8 cellular contexts compared by ENCODE assay signal in the genomic region with DNA sequence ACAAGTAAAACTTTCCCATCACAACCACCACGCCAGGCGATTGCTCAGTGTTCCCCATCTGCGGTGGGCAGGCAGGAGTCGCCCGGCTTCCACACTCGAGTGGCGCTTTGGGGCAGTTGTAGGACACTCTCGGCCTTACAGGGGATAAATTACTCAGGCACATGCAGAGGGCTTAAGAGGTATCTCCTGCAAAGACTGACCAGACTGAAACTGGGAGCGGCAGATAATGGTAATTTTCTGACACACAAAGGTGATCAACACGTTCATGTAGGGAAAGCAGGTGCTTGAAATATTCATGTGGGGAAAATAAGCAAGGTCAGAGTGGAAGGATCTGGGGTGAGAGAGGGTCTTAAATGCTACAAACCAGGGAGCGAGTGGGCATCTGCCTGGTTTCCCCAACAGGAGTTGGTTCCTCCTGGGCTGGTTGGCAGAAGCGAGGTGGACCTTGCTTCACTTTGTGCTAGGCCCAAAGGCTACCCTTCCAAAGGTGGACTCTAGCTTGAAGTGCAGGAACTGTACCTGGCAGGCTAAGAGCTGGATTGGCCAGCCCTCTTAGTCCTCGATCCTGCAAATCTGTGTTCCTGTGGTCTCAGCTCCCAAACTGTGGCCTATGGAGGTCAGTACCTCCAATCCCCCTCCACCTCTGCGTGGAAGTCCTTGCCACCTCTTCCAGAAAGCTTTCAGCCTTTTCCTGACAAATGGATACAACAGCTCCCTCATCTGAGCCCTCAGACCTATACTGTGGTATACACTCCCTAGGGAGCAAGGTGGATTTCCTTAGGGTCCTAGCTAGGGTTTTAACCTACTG. TPM values are rescaled to one million over a fixed set of nuclear protein-coding genes. Genes with fewer than 3 reads are reported as not detected.
A peak's percentile ranks its signal among the peaks of the same experiment; 100 is the strongest.
DNase-seq lines count a peak whose midpoint lies in the region; ATAC-seq and TF ChIP-seq lines count a peak whose summit lies in the region.

No MANE protein-coding gene starts in this region.

- H3K4me1 Mint-ChIP-seq in activated T-cell treated with anti-CD3 and anti-CD28 coated beads, Interleukin-2, amount 50 U/mL, for 24 hours (ENCODE audit: low read depth), result peaks cover 66% of the 10 kb centered on the region
- peaks cover 42% of the 10 kb centered on the region for H3K4me1 Mint-ChIP-seq in activated naive CD8-positive, alpha-beta T cell treated with anti-CD3 and anti-CD28 coated beads for 36 hours

- peaks cover 20 to 52% of the 10 kb centered on the region in 2 donors for H3K4me1 ChIP-seq in left lung
- peaks cover 9 to 13% of the 10 kb centered on the region in 2 donors for H3K4me1 ChIP-seq in thoracic aorta (ENCODE audit: control insufficient read depth in 1 of 2, low read depth in 2 of 2)

- H3K27me3 ChIP-seq in left lung (no peaks in the 10 kb centered on the region), thoracic aorta (replicated peaks; ENCODE audit: insufficient read depth) (no peaks in the 10 kb centered on the region)

- peak overlapping the region; percentile 86 for H3K27ac Mint-ChIP-seq in activated T-cell treated with anti-CD3 and anti-CD28 coated beads, Interleukin-2, amount 50 U/mL, for 24 hours
- peak overlapping the region; percentile 62 for H3K27ac Mint-ChIP-seq in activated naive CD8-positive, alpha-beta T cell treated with anti-CD3 and anti-CD28 coated beads for 36 hours

- H3K27ac ChIP-seq in left lung (peak overlapping the region; percentile 72 to 75), thoracic aorta (peak overlapping the region; percentile 60 to 70)

- H3K4me3 Mint-ChIP-seq in activated T-cell treated with anti-CD3 and anti-CD28 coated beads, Interleukin-2, amount 50 U/mL, for 24 hours, result peak overlapping the region; percentile 74
- H3K4me3 Mint-ChIP-seq in activated naive CD8-positive, alpha-beta T cell treated with anti-CD3 and anti-CD28 coated beads for 36 hours, result peak overlapping the region; percentile 69

- H3K36me3 Mint-ChIP-seq in activated T-cell treated with anti-CD3 and anti-CD28 coated beads, Interleukin-2, amount 50 U/mL, for 24 hours (ENCODE audit: low read depth), result peaks cover 60% of the 10 kb centered on the region
- peaks cover 33% of the 10 kb centered on the region for H3K36me3 Mint-ChIP-seq in activated naive CD8-positive, alpha-beta T cell treated with anti-CD3 and anti-CD28 coated beads for 36 hours

- DNase-seq in activated T-cell treated with anti-CD3 and anti-CD28 coated beads, Interleukin-2, amount 50 U/mL, for 24 hours, result peak; percentile 70
- DNase-seq in activated T-cell treated with anti-CD3 and anti-CD28 coated beads, Interleukin-2, amount 50 U/mL, for 1 hour, result no peak
- no peak for DNase-seq in activated naive CD8-positive, alpha-beta T cell treated with anti-CD3 and anti-CD28 coated beads for 36 hours
- DNase-seq in left lung (no peak), thoracic aorta (ENCODE audit: low spot score) (no peak), HuH-7.5 (ENCODE audit: low spot score) (no peak), NCI-H2171 (lab: John Stamatoyannopoulos, UW) (no peak), posterior cingulate gyrus (no peak)

- no peaks in the 10 kb centered on the region for H3K9me3 Mint-ChIP-seq in activated T-cell treated with anti-CD3 and anti-CD28 coated beads, Interleukin-2, amount 50 U/mL, for 24 hours
- no peaks in the 10 kb centered on the region for H3K9me3 Mint-ChIP-seq in activated naive CD8-positive, alpha-beta T cell treated with anti-CD3 and anti-CD28 coated beads for 36 hours

- H3K4me3 ChIP-seq in left lung (peak overlapping the region; percentile 52 to 54), thoracic aorta (peak overlapping the region; percentile 88)

- ATAC-seq in left lung (no peak), thoracic aorta (ENCODE audit: insufficient number of reproducible peaks, low FRiP score, low read depth) (peak; percentile 45)

- H3K36me3 ChIP-seq in left lung (peaks cover 0 to 39% of the 10 kb centered on the region in 2 donors), thoracic aorta (peaks cover 3% of the 10 kb centered on the region)

- no peak for TF ChIP-seq CTCF in left lung (IDR thresholded peaks at IDR 0.05)
- TF ChIP-seq CTCF in thoracic aorta (IDR thresholded peaks at IDR 0.05), result no peak

- H3K9me3 ChIP-seq in left lung, result no peaks in the 10 kb centered on the region
- H3K9me3 ChIP-seq in thoracic aorta, result no peaks in the 10 kb centered on the region

- H3K27me3 Mint-ChIP-seq in activated T-cell treated with anti-CD3 and anti-CD28 coated beads, Interleukin-2, amount 50 U/mL, for 24 hours, result no peaks in the 10 kb centered on the region
- H3K27me3 Mint-ChIP-seq in activated naive CD8-positive, alpha-beta T cell treated with anti-CD3 and anti-CD28 coated beads for 36 hours, result no peaks in the 10 kb centered on the region

- intact Hi-C loops in left lung (cut with DNase I) (no loop called here), posterior cingulate gyrus (cut with DNase I) (no loop called here)

RNA-seq across cellular contexts. Expression of gene PLAGL2, which starts 16.7 kb away (rescaled TPM):
- total RNA-seq in activated naive CD8-positive, alpha-beta T cell treated with anti-CD3 and anti-CD28 coated beads for 36 hours, result 10 to 100 TPM; 86.9 to 87.2 TPM
- total RNA-seq in left lung, result 10 to 100 TPM; 12.6 to 14.5 TPM
- total RNA-seq in thoracic aorta, result 1 to 10 TPM; 3.8 to 7.5 TPM

RNA-seq across cellular contexts. Expression of gene POFUT1, which starts 16.9 kb away (rescaled TPM):
- 10 to 100 TPM; 64.0 to 65.7 TPM for total RNA-seq in activated naive CD8-positive, alpha-beta T cell treated with anti-CD3 and anti-CD28 coated beads for 36 hours
- 10 to 100 TPM; 29.2 to 36.2 TPM for total RNA-seq in left lung
- total RNA-seq in thoracic aorta, result 10 to 100 TPM; 30.8 to 37.1 TPM

Comparison
In these comparisons a context has a peak if more than half of its experiments do, and no peak if none do; other contexts are left out.
1. RNA of gene PLAGL2, which starts 16.7 kb away (total RNA-seq): 86.9 to 87.2 TPM in activated naive CD8-positive, alpha-beta T cell treated with anti-CD3 and anti-CD28 coated beads for 36 hours; 12.6 to 14.5 TPM in left lung and 3.8 to 7.5 TPM in thoracic aorta; every median in the first group is over 4 times any median in the second.